ENCODE assay signal across 23 cellular contexts in the genomic region with DNA sequence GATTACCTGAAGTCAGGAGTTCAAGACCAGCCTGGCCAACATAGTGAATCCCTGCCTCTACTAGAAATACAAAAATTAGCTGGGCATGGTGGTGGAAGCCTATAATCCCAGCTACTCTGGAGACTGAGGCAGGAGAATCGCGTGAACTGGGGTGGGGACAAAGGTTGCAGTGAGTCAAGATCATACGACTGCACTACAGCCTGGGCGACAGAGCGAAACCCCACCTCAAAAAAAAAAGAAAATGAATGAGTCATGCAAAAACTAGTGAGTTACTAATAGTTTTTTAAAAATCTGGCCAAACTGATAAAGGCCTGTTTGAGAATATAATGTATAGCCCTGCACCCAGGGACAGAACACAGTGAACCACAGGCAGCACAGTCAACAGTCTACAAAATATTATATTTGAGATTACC. TPM values are rescaled to one million over a fixed set of nuclear protein-coding genes. Genes with fewer than 3 reads are reported as not detected.
DNase-seq lines count a peak whose midpoint lies in the region; ATAC-seq, FAIRE-seq and TF ChIP-seq lines count a peak whose summit lies in the region.
"Had no signal": no experiment of that assay in that cellular context is flagged by ENCODE, and none has a peak within 500 bp of the region (broad histone marks: within the 10 kb centered on the region; RNA-seq: fewer than 3 reads in every experiment).

No MANE protein-coding gene starts in this region.

- no peak overlapping the region for H3K14ac ChIP-seq in H9 (ENCODE audit: insufficient read depth, low read length)

- no peaks in the 10 kb centered on the region for H3K9me3 ChIP-seq in H9 (ENCODE audit: control insufficient read depth, low read depth, low read length)
- no peaks in the 10 kb centered on the region for H3K9me3 ChIP-seq in esophagus muscularis mucosa
- H3K9me3 ChIP-seq: suprapubic skin, vagina had no signal

- no peak overlapping the region for H3K9ac ChIP-seq in H9 (ENCODE audit: extremely low read depth, insufficient read length, low read length)

- no peaks in the 10 kb centered on the region; the same call in 1 of the 2 replicates for H3K27me3 Mint-ChIP-seq in H9 (ENCODE audit: low read depth)
- H3K27me3 Mint-ChIP-seq: activated CD8-positive, alpha-beta T cell treated with anti-CD3 and anti-CD28 coated beads for 36 hours; CD4-positive, CD25-positive, alpha-beta regulatory T cell had no signal

- intact Hi-C loops in esophagus muscularis mucosa (cut with DNase I), result no loop called here

- H3K27me3 ChIP-seq in H9 (ENCODE audit: insufficient read depth, low read length), result no peaks in the 10 kb centered on the region
- no peaks in the 10 kb centered on the region for H3K27me3 ChIP-seq in esophagus muscularis mucosa
- H3K27me3 ChIP-seq: suprapubic skin, vagina had no signal

- H2BK12ac ChIP-seq in H9 (ENCODE audit: insufficient read length, low read depth, low read length), result no peak overlapping the region

- H3K4ac ChIP-seq in H9 (ENCODE audit: low read depth, low read length), result no peak overlapping the region

- no peak overlapping the region for H3K27ac ChIP-seq in H9 (ENCODE audit: insufficient read length, low read depth, low read length)
- H3K27ac ChIP-seq in esophagus muscularis mucosa (replicated peaks in 1 of 4), result no peak overlapping the region
- H3K27ac ChIP-seq: SK-N-MC, suprapubic skin, vagina had no signal

- H3K18ac ChIP-seq in H9 (ENCODE audit: insufficient read length, low read depth, low read length), result no peak overlapping the region

- TF ChIP-seq EP300 in esophagus muscularis mucosa (IDR thresholded peaks at IDR 0.05), result no peak

- H3K9me3 Mint-ChIP-seq in H9, result no peaks in the 10 kb centered on the region
- H3K9me3 Mint-ChIP-seq: activated CD8-positive, alpha-beta T cell treated with anti-CD3 and anti-CD28 coated beads for 36 hours; CD4-positive, CD25-positive, alpha-beta regulatory T cell had no signal

- H3K79me1 ChIP-seq in H9 (ENCODE audit: insufficient read depth, low read depth, low read length, poor library complexity, severe bottlenecking), result no peaks in the 10 kb centered on the region

- no peak for TF ChIP-seq CTCF in choroid plexus epithelial cell (conservative IDR thresholded peaks at IDR 0.05; ENCODE audit: low read depth, low read length)
- TF ChIP-seq CTCF in H9 (conservative IDR thresholded peaks at IDR 0.05), result no peak
- no peak for TF ChIP-seq CTCF in esophagus muscularis mucosa (IDR thresholded peaks at IDR 0.05)

- DNase-seq in Caki2 (ENCODE audit: low read depth), result peak; percentile 79
- peak; percentile 57 for DNase-seq in RCC 7860 (ENCODE audit: low spot score)
- DNase-seq in choroid plexus epithelial cell (ENCODE audit: low read depth), result peak; percentile 73
- DNase-seq in kidney glomerular epithelial cell (lab: John Stamatoyannopoulos, UW), result peak; percentile 26
- no peak for DNase-seq in amygdala (lab: John Stamatoyannopoulos, UW)
- DNase-seq in H9, result no peak
- DNase-seq in esophagus muscularis mucosa (ENCODE audit: extremely low spot score), result no peak
- DNase-seq: activated CD8-positive, alpha-beta T cell treated with anti-CD3 and anti-CD28 coated beads for 36 hours; activated naive CD4-positive, alpha-beta T cell; amniotic stem cell; CD4-positive, CD25-positive, alpha-beta regulatory T cell; DMS53; effector CD8-positive, alpha-beta T cell; H7; Karpas-422; NCI-H1048; NCI-H2081 had no signal

- H4K91ac ChIP-seq in H9 (ENCODE audit: insufficient read length, low read depth, low read length), result no peak overlapping the region

- no peaks in the 10 kb centered on the region for H3K4me1 Mint-ChIP-seq in H9

- no peak overlapping the region for H4K8ac ChIP-seq in H9 (replicated peaks; ENCODE audit: insufficient read length, low read depth, low read length)

- peak; percentile 91 for FAIRE-seq in RCC 7860 (lab: Jason Lieb, UNC)

- no peaks in the 10 kb centered on the region for H4K20me1 ChIP-seq in H9 (ENCODE audit: control insufficient read depth, insufficient read depth, insufficient read length)

- H2AK5ac ChIP-seq in H9 (ENCODE audit: insufficient read length, low read length), result no peak overlapping the region

- H3K79me2 ChIP-seq in H9 (ENCODE audit: insufficient read depth, low read length), result no peaks in the 10 kb centered on the region; the same call in 1 of the 2 replicates

- ATAC-seq in HG03159 (IDR thresholded peaks at IDR 0.05; ENCODE audit: unreplicated experiment), result no peak
- ATAC-seq: activated CD4-positive, CD25-positive, alpha-beta regulatory T cell treated with anti-CD3 and anti-CD28 coated beads, Interleukin-2, amount 50 U/mL, for 24 hours; activated CD8-positive, alpha-beta T cell treated with anti-CD3 and anti-CD28 coated beads for 36 hours; sciatic nerve had no signal

- H3K4me2 ChIP-seq in H9 (ENCODE audit: insufficient read depth, insufficient read length, low read length), result no peak overlapping the region

- no peak overlapping the region for H2BK20ac ChIP-seq in H9 (ENCODE audit: low read depth, low read length, poor library complexity, severe bottlenecking)

- H2BK120ac ChIP-seq in H9 (ENCODE audit: low read depth, low read length, poor library complexity, severe bottlenecking), result no peak overlapping the region

- no peak overlapping the region for H2BK5ac ChIP-seq in H9 (ENCODE audit: insufficient read length, low read length)

- H2BK15ac ChIP-seq in H9 (ENCODE audit: low read depth, low read length), result no peak overlapping the region

- peaks cover 50 to 99% (median 85%) of the 10 kb centered on the region in 4 donors for H3K36me3 ChIP-seq in esophagus muscularis mucosa

- H3K4me3 ChIP-seq in choroid plexus epithelial cell (ENCODE audit: low read depth, low read length) (no peak overlapping the region), esophagus muscularis mucosa (no peak overlapping the region)
- H3K4me3 ChIP-seq: SK-N-MC, suprapubic skin, vagina had no signal

- no peak overlapping the region for H4K5ac ChIP-seq in H9 (ENCODE audit: insufficient read length, low read depth, low read length)

- no peaks in the 10 kb centered on the region for H3K23me2 ChIP-seq in H9 (ENCODE audit: insufficient read length, low read depth, low read length, poor library complexity, severe bottlenecking)

- no peak overlapping the region for H3K27ac Mint-ChIP-seq in H9
- H3K27ac Mint-ChIP-seq: activated CD8-positive, alpha-beta T cell treated with anti-CD3 and anti-CD28 coated beads for 36 hours had no signal

- no peak overlapping the region for H3K23ac ChIP-seq in H9 (ENCODE audit: insufficient read length, low read depth, low read length)

- no CpG with 5 or more reads among the region's 5 CpGs for WGBS in H9 (ENCODE audit: extremely low coverage, insufficient read length, low lambda C conversion rate)
- WGBS in esophagus muscularis mucosa, result 92% methylated on average over 5 of the region's 5 CpGs

- in situ Hi-C loops in Caki2 (cut with HindIII; ENCODE audit: low pct_unique_long_range_greater_than_20kb, low sequenced_read_pairs), result no loop called here

- H3K4me1 ChIP-seq in H9 (ENCODE audit: insufficient read depth, low read length), result no peaks in the 10 kb centered on the region
- H3K4me1 ChIP-seq in esophagus muscularis mucosa, result peaks cover 11 to 32% (median 15%) of the 10 kb centered on the region in 4 donors
- H3K4me1 ChIP-seq: suprapubic skin, vagina had no signal

- no peak overlapping the region for H3K4me3 Mint-ChIP-seq in H9
- H3K4me3 Mint-ChIP-seq: activated CD8-positive, alpha-beta T cell treated with anti-CD3 and anti-CD28 coated beads for 36 hours; CD4-positive, CD25-positive, alpha-beta regulatory T cell had no signal

- H3K56ac ChIP-seq in H9 (ENCODE audit: insufficient read length, low read depth, low read length), result no peak overlapping the region

- H3K36me3 Mint-ChIP-seq in H9 (ENCODE audit: insufficient read depth in 1 of 3, low read depth in 3 of 3), result peaks cover 30 to 88% (median 78%) of the 10 kb centered on the region in 3 experiments; a peak in 6 of 7 replicates

- H3T11ph ChIP-seq in H9 (ENCODE audit: low read length), result no peak overlapping the region

- no peak for TF ChIP-seq POLR2A in esophagus muscularis mucosa (IDR thresholded peaks at IDR 0.05; ENCODE audit: low read depth)

- no peak overlapping the region for H2AFZ ChIP-seq in H9 (ENCODE audit: low read length)

RNA-seq across cellular contexts. Expression of gene AFG3L2, which starts 17.5 kb away (rescaled TPM):
- 54.7 and 58.6 TPM in 2 replicates for total RNA-seq in Caki2 (2014; rRNA removed; shearing (Covaris generic); ENCODE audit: low replicate concordance)
- total RNA-seq in H9 (2021) (73.5 and 75.8 TPM in 2 replicates), esophagus muscularis mucosa (10 to 100 TPM; 39.8 to 47.7 (median 41.7) TPM)

RNA-seq across cellular contexts. Expression of gene PRELID3A, which starts 48.2 kb away (rescaled TPM):
- total RNA-seq in Caki2 (2014; rRNA removed; shearing (Covaris generic); ENCODE audit: low replicate concordance), result 14.9 and 36.3 TPM in 2 replicates
- total RNA-seq in H9 (2021), result 4.8 and 5.4 TPM in 2 replicates
- 1 to 10 TPM; 3.0 to 6.3 (median 4.4) TPM for total RNA-seq in esophagus muscularis mucosa
- total RNA-seq: CD4-positive, CD25-positive, alpha-beta regulatory T cell had no signal

RNA-seq across cellular contexts. Expression of gene TUBB6, which starts 51.5 kb away (rescaled TPM):
- total RNA-seq in Caki2 (2014; rRNA removed; shearing (Covaris generic); ENCODE audit: low replicate concordance), result 373 and 421 TPM in 2 replicates
- total RNA-seq in H9 (2021) (134 and 135 TPM in 2 replicates), esophagus muscularis mucosa (1,000 to 10,000 TPM in 2 of 4 donors, 100 to 1,000 TPM in 2; 599 to 1,574 (median 1,002) TPM)

Comparison
In these comparisons a context has a peak if more than half of its experiments do, and no peak if none do; other contexts are left out.
1. DNase-seq: peak in Caki2 (single experiment), RCC 7860 (single experiment), choroid plexus epithelial cell (single experiment) and kidney glomerular epithelial cell (single experiment); none in amygdala (0 of 56), H9 (single experiment) and esophagus muscularis mucosa (single experiment).